Comparison of ENCODE assay signal across 8 cellular contexts in genomic region chr5:52800394-52801213, GRCh38. TPM values are rescaled to one million over a fixed set of nuclear protein-coding genes. Genes with fewer than 3 reads are reported as not detected.
DNase-seq lines count a peak whose midpoint lies in the region; FAIRE-seq and TF ChIP-seq lines count a peak whose summit lies in the region.

No MANE protein-coding gene starts in this region.

- H3K9me3 Mint-ChIP-seq in H9: no peaks in the 10 kb centered on the region; a peak in 1 of 5 replicates

- H3K4ac ChIP-seq in H9 (ENCODE audit: low read depth, low read length): no peak overlapping the region

- H2BK5ac ChIP-seq in H9 (ENCODE audit: insufficient read length, low read length): peak overlapping the region; percentile 30

- H3K4me2 ChIP-seq in H9 (ENCODE audit: insufficient read depth, insufficient read length, low read length): peak overlapping the region; percentile 89
- H3K4me2 ChIP-seq in Loucy (ENCODE audit: low read depth, low read length, poor library complexity, severe bottlenecking): peak overlapping the region; percentile 94
- H3K4me2 ChIP-seq in keratinocyte (ENCODE audit: control insufficient read depth, extremely low read depth, insufficient read depth, low read depth, low read length): peak overlapping the region; percentile 80

- H3K36me3 ChIP-seq in Loucy (ENCODE audit: insufficient read depth, low read length): no peaks in the 10 kb centered on the region
- H3K36me3 ChIP-seq in keratinocyte (ENCODE audit: control insufficient read depth in 2 of 2, extremely low read depth in 1 of 2, insufficient read depth in 2 of 2, low read length in 2 of 2): peaks cover 2 to 6% of the 10 kb centered on the region in 2 experiments

- H3K56ac ChIP-seq in H9 (ENCODE audit: insufficient read length, low read depth, low read length): peak overlapping the region; percentile 8

- peak overlapping the region; percentile 28 for H4K5ac ChIP-seq in H9 (ENCODE audit: insufficient read length, low read depth, low read length)

- H4K91ac ChIP-seq in H9 (ENCODE audit: insufficient read length, low read depth, low read length): no peak overlapping the region

- H3K4me3 ChIP-seq in Loucy (ENCODE audit: low read length, poor library complexity, severe bottlenecking) (peak overlapping the region; percentile 92), keratinocyte (ENCODE audit: control insufficient read depth in 2 of 3, extremely low read depth in 1 of 3, insufficient read depth in 2 of 3, low read depth in 1 of 3, low read length in 3 of 3) (peak overlapping the region; percentile 50 to 92 (median 81))

- H3K27ac Mint-ChIP-seq in H9: peak overlapping the region; percentile 96 to 99 (median 99)

- H4K8ac ChIP-seq in H9 (replicated peaks; ENCODE audit: insufficient read length, low read depth, low read length): no peak overlapping the region

- H3K4me1 ChIP-seq in H9 (ENCODE audit: insufficient read depth, low read length) (peaks cover 6% of the 10 kb centered on the region; the same call in 1 of the 2 replicates), Loucy (ENCODE audit: insufficient read depth, low read length, poor library complexity, severe bottlenecking) (peaks cover 56% of the 10 kb centered on the region), keratinocyte (ENCODE audit: control insufficient read depth, extremely low read depth, insufficient read depth, low read length) (peaks cover 20% of the 10 kb centered on the region)

- peaks cover 4 to 7% (median 6%) of the 10 kb centered on the region in 3 experiments for H3K36me3 Mint-ChIP-seq in H9 (ENCODE audit: insufficient read depth in 1 of 3, low read depth in 3 of 3)

- no peaks in the 10 kb centered on the region for H3K27me3 Mint-ChIP-seq in H9 (ENCODE audit: low read depth)

- peaks cover 41 to 47% of the 10 kb centered on the region in 2 experiments for H3K4me1 Mint-ChIP-seq in H9

- H3K9me3 ChIP-seq in H9 (ENCODE audit: control insufficient read depth, low read depth, low read length) (no peaks in the 10 kb centered on the region), Loucy (ENCODE audit: insufficient read depth, low read depth, low read length) (no peaks in the 10 kb centered on the region), keratinocyte (ENCODE audit: control insufficient read depth, low read depth, low read length) (no peaks in the 10 kb centered on the region)

- no peak overlapping the region for H2BK15ac ChIP-seq in H9 (ENCODE audit: low read depth, low read length)

- H3K23ac ChIP-seq in H9 (ENCODE audit: insufficient read length, low read depth, low read length): no peak overlapping the region

- H3K27ac ChIP-seq in H9 (ENCODE audit: insufficient read length, low read depth, low read length): peak overlapping the region; percentile 93
- H3K27ac ChIP-seq in keratinocyte (ENCODE audit: control insufficient read depth, insufficient read depth, low read length): peak overlapping the region; percentile 89

- peak overlapping the region; percentile 83 for H3K14ac ChIP-seq in H9 (ENCODE audit: insufficient read depth, low read length)

- H2AFZ ChIP-seq in H9 (ENCODE audit: low read length) (no peak overlapping the region), Loucy (ENCODE audit: low read length) (peak overlapping the region; percentile 97), keratinocyte (ENCODE audit: control insufficient read depth, low read length) (peak overlapping the region; percentile 87)

- H3K4me3 Mint-ChIP-seq in H9: peak overlapping the region; percentile 91 to 92

- dilution Hi-C loops in keratinocyte (cut with MboI; ENCODE audit: extremely low pct_ligation_motif_present, low sequenced_read_pairs): no loop called here

- H3K18ac ChIP-seq in H9 (ENCODE audit: insufficient read length, low read depth, low read length): peak overlapping the region; percentile 12

- H3K9me1 ChIP-seq in keratinocyte (ENCODE audit: control insufficient read depth, extremely low read depth, insufficient read depth, low read length): no peaks in the 10 kb centered on the region

- H2AK5ac ChIP-seq in H9 (ENCODE audit: insufficient read length, low read length): no peak overlapping the region

- H3K79me2 ChIP-seq in H9 (ENCODE audit: insufficient read depth, low read length) (peaks cover 14% of the 10 kb centered on the region; the same call in 1 of the 2 replicates), Loucy (ENCODE audit: insufficient read depth, low read length) (peaks cover 68% of the 10 kb centered on the region), keratinocyte (ENCODE audit: control insufficient read depth, insufficient read depth, low read length) (peaks cover 44% of the 10 kb centered on the region)

- no peak for FAIRE-seq in keratinocyte (lab: Jason Lieb, UNC)

- H4K20me1 ChIP-seq in H9 (ENCODE audit: control insufficient read depth, insufficient read depth, insufficient read length): no peaks in the 10 kb centered on the region
- peaks cover 53% of the 10 kb centered on the region for H4K20me1 ChIP-seq in Loucy (ENCODE audit: insufficient read depth, low read length, poor library complexity, severe bottlenecking)
- H4K20me1 ChIP-seq in keratinocyte (ENCODE audit: control insufficient read depth, extremely low read depth, insufficient read depth, low read length): peaks cover 4% of the 10 kb centered on the region

- H3K79me1 ChIP-seq in H9 (ENCODE audit: insufficient read depth, low read depth, low read length, poor library complexity, severe bottlenecking): no peaks in the 10 kb centered on the region

- H3K9ac ChIP-seq in H9 (ENCODE audit: extremely low read depth, insufficient read length, low read length) (peak overlapping the region; percentile 75), Loucy (ENCODE audit: low read depth, low read length, poor library complexity, severe bottlenecking) (peak overlapping the region; percentile 92), keratinocyte (ENCODE audit: control insufficient read depth, extremely low read depth, insufficient read depth, low read length) (peak overlapping the region; percentile 77)

- peak; percentile 61 for DNase-seq in H9
- peak; percentile 14 for DNase-seq in activated CD4-positive, CD25-positive, alpha-beta regulatory T cell treated with anti-CD3 and anti-CD28 coated beads, Interleukin-2, amount 50 U/mL, for 16 hours (ENCODE audit: low read depth, low spot score)
- DNase-seq in cerebellar cortex (ENCODE audit: low spot score): peak; percentile 61
- DNase-seq in keratinocyte (ENCODE audit: low read depth, low spot score): no peak
- DNase-seq in stimulated activated CD4-positive, alpha-beta T cell treated with anti-CD3 and anti-CD28 coated beads, Interleukin-12 subunit alpha, Interleukin-12 subunit beta, amount 100 ng/mL, for 4 hours: peak; percentile 49
- no peak for DNase-seq in COLO829 (ENCODE audit: low spot score)

- no peak overlapping the region for H3T11ph ChIP-seq in H9 (ENCODE audit: low read length)

- H3F3A ChIP-seq in Loucy (ENCODE audit: low read depth): no peaks in the 10 kb centered on the region

- no CpG with 5 or more reads among the region's 31 CpGs for WGBS in H9 (ENCODE audit: extremely low coverage, insufficient read length, low lambda C conversion rate)

- no peak overlapping the region for H2BK12ac ChIP-seq in H9 (ENCODE audit: insufficient read length, low read depth, low read length)

- H2BK20ac ChIP-seq in H9 (ENCODE audit: low read depth, low read length, poor library complexity, severe bottlenecking): no peak overlapping the region

- no peaks in the 10 kb centered on the region for H3K27me3 ChIP-seq in H9 (ENCODE audit: insufficient read depth, low read length)
- peaks cover 4% of the 10 kb centered on the region for H3K27me3 ChIP-seq in Loucy (ENCODE audit: insufficient read depth, low read length, poor library complexity, severe bottlenecking)
- H3K27me3 ChIP-seq in keratinocyte (ENCODE audit: control insufficient read depth, extremely low read depth, insufficient read depth, low read length): no peaks in the 10 kb centered on the region

- peak; percentile 12 for TF ChIP-seq CTCF in GM12873 (IDR thresholded peaks at IDR 0.05; ENCODE audit: insufficient read depth, low read depth, low read length, missing control alignments)
- TF ChIP-seq CTCF in H9 (conservative IDR thresholded peaks at IDR 0.05): 0 out of 3 replicates have a peak, but pooled peaks have one; percentile 13
- no peak for TF ChIP-seq CTCF in Loucy (conservative IDR thresholded peaks at IDR 0.05; ENCODE audit: low read length)
- no peak for TF ChIP-seq CTCF in keratinocyte (optimal IDR thresholded peaks at IDR 0.05 in 1 of 3, IDR thresholded peaks at IDR 0.05 in 1 of 3, conservative IDR thresholded peaks at IDR 0.05 in 1 of 3; ENCODE audit: extremely low read depth in 1 of 3, insufficient read depth in 2 of 3, low read length in 3 of 3)

- H2BK120ac ChIP-seq in H9 (ENCODE audit: low read depth, low read length, poor library complexity, severe bottlenecking): no peak overlapping the region

- H3K9me2 ChIP-seq in Loucy (replicated peaks; ENCODE audit: low read depth, low read length): no peaks in the 10 kb centered on the region

- H3K23me2 ChIP-seq in H9 (ENCODE audit: insufficient read length, low read depth, low read length, poor library complexity, severe bottlenecking): peaks cover 26% of the 10 kb centered on the region

RNA-seq across cellular contexts. Expression of gene ITGA1, which starts 12.9 kb away (rescaled TPM):
- 2.8 and 3.9 TPM in 2 replicates for total RNA-seq in H9 (2021)
- polyA plus RNA-seq in keratinocyte: 0.48 to 1.4 TPM (median 1.2 TPM) in 3 replicates
- polyA plus RNA-seq in keratinocyte (2011; ENCODE audit: low read depth): 0.20 TPM
- 0.30 and 0.40 TPM in 2 replicates for polyA plus RNA-seq in keratinocyte (2011; cell fraction: cytosol; rRNA removed)
- 0.89 and 1.5 TPM in 2 replicates for polyA plus RNA-seq in keratinocyte (2011; cell fraction: nucleus; rRNA removed)
- 1.1 and 1.3 TPM in 2 replicates for polyA plus RNA-seq in keratinocyte (2012; ENCODE audit: low replicate concordance)
- 0.07 to 2.8 TPM (median 1.1 TPM) in 3 replicates for polyA minus RNA-seq in keratinocyte
- polyA minus RNA-seq in keratinocyte (2011; cell fraction: cytosol; rRNA and poly(A)+ RNA removed): 0.19 TPM
- polyA minus RNA-seq in keratinocyte (2011; cell fraction: nucleus; rRNA and poly(A)+ RNA removed): 1.6 and 3.3 TPM in 2 replicates

RNA-seq across cellular contexts. Expression of gene PELO, which starts 12.9 kb away (rescaled TPM):
- 18.6 and 20.3 TPM in 2 replicates for total RNA-seq in H9 (2021)
- polyA plus RNA-seq in keratinocyte: 9.9 to 11.2 TPM (median 10.6 TPM) in 3 replicates
- polyA plus RNA-seq in keratinocyte (2011; ENCODE audit: low read depth): 27.6 TPM
- polyA plus RNA-seq in keratinocyte (2011; cell fraction: cytosol; rRNA removed): 8.2 and 8.9 TPM in 2 replicates
- polyA plus RNA-seq in keratinocyte (2011; cell fraction: nucleus; rRNA removed): 10.1 and 11.4 TPM in 2 replicates
- 9.1 and 10.1 TPM in 2 replicates for polyA plus RNA-seq in keratinocyte (2012; ENCODE audit: low replicate concordance)
- 8.8 to 11.1 TPM (median 9.5 TPM) in 3 replicates for polyA minus RNA-seq in keratinocyte
- 11.9 TPM for polyA minus RNA-seq in keratinocyte (2011; cell fraction: cytosol; rRNA and poly(A)+ RNA removed)
- 10.0 and 13.3 TPM in 2 replicates for polyA minus RNA-seq in keratinocyte (2011; cell fraction: nucleus; rRNA and poly(A)+ RNA removed)

Comparison
In these comparisons a context has a peak if more than half of its experiments do, and no peak if none do; other contexts are left out.
1. CTCF ChIP-seq: peak in GM12873 (single experiment) and H9 (single experiment); none in Loucy (single experiment) and keratinocyte (0 of 3).
2. DNase-seq: peak in H9 (single experiment), activated CD4-positive, CD25-positive, alpha-beta regulatory T cell treated with anti-CD3 and anti-CD28 coated beads, Interleukin-2, amount 50 U/mL, for 16 hours (single experiment), cerebellar cortex (single experiment) and stimulated activated CD4-positive, alpha-beta T cell treated with anti-CD3 and anti-CD28 coated beads, Interleukin-12 subunit alpha, Interleukin-12 subunit beta, amount 100 ng/mL, for 4 hours (single experiment); none in keratinocyte (single experiment) and COLO829 (single experiment).
3. Peak in every context shown above with its lines, with median percentiles within 50 percentile points of each other: H3K4me2 ChIP-seq and H3K9ac ChIP-seq.